8 cellular contexts compared by ENCODE assay signal in the genomic region with DNA sequence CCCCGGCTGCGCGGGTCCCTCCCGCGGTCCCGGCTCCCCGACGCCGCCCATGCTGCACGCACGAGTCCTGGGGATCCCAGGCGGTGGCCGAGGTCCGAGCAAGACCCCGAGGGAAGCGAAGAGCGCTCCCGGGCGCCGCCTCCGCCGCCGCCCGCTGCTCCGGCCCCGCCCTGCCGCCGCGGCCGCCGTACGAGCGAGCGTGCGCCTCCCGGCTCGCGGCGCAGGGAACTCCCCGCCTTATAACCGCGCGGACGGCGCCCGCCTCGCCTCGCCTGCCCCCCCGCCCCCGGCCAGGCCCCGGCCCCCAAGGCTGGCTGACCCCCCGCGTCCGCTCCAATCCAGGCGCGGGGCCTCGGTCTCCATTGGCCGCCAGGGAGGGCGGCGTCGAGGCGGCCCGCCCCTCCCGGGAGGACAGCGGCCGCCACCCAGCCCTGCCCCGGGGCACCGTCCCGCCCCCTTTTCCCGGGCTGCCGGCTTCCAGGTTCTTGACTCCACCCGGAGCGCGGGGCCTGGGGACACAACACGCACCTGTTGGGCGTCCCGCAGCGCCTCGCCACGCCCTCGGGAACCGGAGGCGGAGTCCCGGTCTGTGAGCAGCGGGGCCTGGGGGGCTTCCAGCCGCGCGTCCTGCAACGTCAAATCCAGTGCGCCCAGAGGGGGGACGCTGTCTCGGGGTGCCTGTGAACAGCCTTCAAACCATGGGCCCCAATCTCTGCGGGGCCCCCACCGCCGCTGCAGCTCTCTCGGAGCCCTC. TPM values are rescaled to one million over a fixed set of nuclear protein-coding genes. Genes with fewer than 3 reads are reported as not detected.
DNase-seq lines count a peak whose midpoint lies in the region; ATAC-seq and TF ChIP-seq lines count a peak whose summit lies in the region.

A gene with protein sequence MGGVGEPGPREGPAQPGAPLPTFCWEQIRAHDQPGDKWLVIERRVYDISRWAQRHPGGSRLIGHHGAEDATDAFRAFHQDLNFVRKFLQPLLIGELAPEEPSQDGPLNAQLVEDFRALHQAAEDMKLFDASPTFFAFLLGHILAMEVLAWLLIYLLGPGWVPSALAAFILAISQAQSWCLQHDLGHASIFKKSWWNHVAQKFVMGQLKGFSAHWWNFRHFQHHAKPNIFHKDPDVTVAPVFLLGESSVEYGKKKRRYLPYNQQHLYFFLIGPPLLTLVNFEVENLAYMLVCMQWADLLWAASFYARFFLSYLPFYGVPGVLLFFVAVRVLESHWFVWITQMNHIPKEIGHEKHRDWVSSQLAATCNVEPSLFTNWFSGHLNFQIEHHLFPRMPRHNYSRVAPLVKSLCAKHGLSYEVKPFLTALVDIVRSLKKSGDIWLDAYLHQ (minus strand): TSS at position 215 of the 754 bp plus-strand sequence. CDS start 164 bp downstream, at position 51.

- TF ChIP-seq EP300 in Ishikawa (IDR thresholded peaks at IDR 0.05; ENCODE audit: borderline replicate concordance) (no peak), neural cell (conservative IDR thresholded peaks at IDR 0.05; ENCODE audit: poor library complexity, severe bottlenecking) (no peak)

- H4K20me1 ChIP-seq in neural cell (ENCODE audit: insufficient read depth): no peaks in the 10 kb centered on the region

- TF ChIP-seq RAD21 in Ishikawa (IDR thresholded peaks at IDR 0.05; ENCODE audit: low read depth) (no peak), neural cell (conservative IDR thresholded peaks at IDR 0.05) (no peak)

- CTCF ChIA-PET in activated naive CD4-positive, alpha-beta T cell treated with anti-CD3 and anti-CD28 coated beads for 36 hours (lab: Charles Lee): interaction anchor here (1.3 to 1.4 kb wide), 2 partner anchors 10 to 217 kb away, joined by 3 to 4 read pairs; no protein-coding TSS in a partner anchor

- intact Hi-C loops in activated naive CD4-positive, alpha-beta T cell treated with anti-CD3 and anti-CD28 coated beads for 36 hours (cut with micrococcal nuclease): loop anchor here (1.0 to 2.0 kb wide), 4 partner anchors 20 to 99 kb away; a partner anchor contains a TSS

- no peaks in the 10 kb centered on the region for H3F3A ChIP-seq in neural cell (ENCODE audit: insufficient read depth, low read length, poor library complexity, severe bottlenecking)

- ATAC-seq in GM21423 (IDR thresholded peaks at IDR 0.05; ENCODE audit: unreplicated experiment): peak; percentile 60
- peak; percentile 48 for ATAC-seq in thoracic aorta (ENCODE audit: insufficient number of reproducible peaks, low FRiP score, low read depth)

- H3K27me3 ChIP-seq in SJCRH30: no peaks in the 10 kb centered on the region
- H3K27me3 ChIP-seq in neural cell (ENCODE audit: insufficient read depth, low read depth, low read length): peaks cover 10% of the 10 kb centered on the region
- no peaks in the 10 kb centered on the region for H3K27me3 ChIP-seq in thoracic aorta (replicated peaks; ENCODE audit: insufficient read depth)

- H3K4me1 ChIP-seq in SJCRH30 (peaks cover 17% of the 10 kb centered on the region), thoracic aorta (ENCODE audit: control insufficient read depth in 1 of 2, low read depth in 2 of 2) (peaks cover 31 to 42% of the 10 kb centered on the region in 2 donors)

- H3K4me3 ChIP-seq in SJCRH30 (peak within 1 kb of the TSS; percentile 78), neural cell (ENCODE audit: low read length) (peak within 1 kb of the TSS; percentile 93), thoracic aorta (peak within 1 kb of the TSS; percentile 86)

- no peaks in the 10 kb centered on the region for H3K36me3 Mint-ChIP-seq in activated naive CD4-positive, alpha-beta T cell treated with anti-CD3 and anti-CD28 coated beads for 36 hours (ENCODE audit: low read depth)

- peaks cover 10% of the 10 kb centered on the region for H3K4me1 Mint-ChIP-seq in activated naive CD4-positive, alpha-beta T cell treated with anti-CD3 and anti-CD28 coated beads for 36 hours (ENCODE audit: low read depth)

- H3K9me3 ChIP-seq in SJCRH30 (replicated peaks) (no peaks in the 10 kb centered on the region), neural cell (ENCODE audit: low read length) (no peaks in the 10 kb centered on the region), thoracic aorta (no peaks in the 10 kb centered on the region)

- H3K4me2 ChIP-seq in neural cell (ENCODE audit: low read length): peak within 1 kb of the TSS; percentile 5

- H3K36me3 ChIP-seq in SJCRH30: peaks cover 5% of the 10 kb centered on the region; the same call in 1 of the 2 replicates
- H3K36me3 ChIP-seq in neural cell (ENCODE audit: insufficient read depth, low read length): no peaks in the 10 kb centered on the region
- no peaks in the 10 kb centered on the region for H3K36me3 ChIP-seq in thoracic aorta

- H3K79me2 ChIP-seq in neural cell (replicated peaks; ENCODE audit: insufficient read depth, low read length): no peaks in the 10 kb centered on the region

- H3K4me3 Mint-ChIP-seq in activated naive CD4-positive, alpha-beta T cell treated with anti-CD3 and anti-CD28 coated beads for 36 hours: peak within 1 kb of the TSS; percentile 68

- peak; percentile 8 for TF ChIP-seq CTCF in neural cell (IDR thresholded peaks at IDR 0.05; ENCODE audit: poor library complexity, severe bottlenecking)
- TF ChIP-seq CTCF in thoracic aorta (IDR thresholded peaks at IDR 0.05): no peak

- no peaks in the 10 kb centered on the region for H3K9me2 ChIP-seq in neural cell (ENCODE audit: insufficient read depth, low read length)

- peak within 1 kb of the TSS; percentile 51 for H2AFZ ChIP-seq in neural cell (ENCODE audit: low read depth, low read length)

- peak; percentile 86 for DNase-seq in COR-L47 (lab: John Stamatoyannopoulos, UW)
- peak; percentile 90 to 91 for DNase-seq in SJCRH30
- DNase-seq in activated naive CD4-positive, alpha-beta T cell treated with anti-CD3 and anti-CD28 coated beads for 36 hours: peak; percentile 49
- peak; percentile 27 for DNase-seq in foreskin melanocyte
- DNase-seq in thoracic aorta (ENCODE audit: low spot score): peak; percentile 33

- H3K27me3 Mint-ChIP-seq in activated naive CD4-positive, alpha-beta T cell treated with anti-CD3 and anti-CD28 coated beads for 36 hours (ENCODE audit: low read depth): no peaks in the 10 kb centered on the region

- no peak within 1 kb of the TSS for H3K27ac Mint-ChIP-seq in activated naive CD4-positive, alpha-beta T cell treated with anti-CD3 and anti-CD28 coated beads for 36 hours

- H3K9ac ChIP-seq in neural cell (ENCODE audit: low read length): peak within 1 kb of the TSS; percentile 67

- no peaks in the 10 kb centered on the region for H3K9me3 Mint-ChIP-seq in activated naive CD4-positive, alpha-beta T cell treated with anti-CD3 and anti-CD28 coated beads for 36 hours

- peak within 1 kb of the TSS; percentile 71 for H3K27ac ChIP-seq in SJCRH30
- H3K27ac ChIP-seq in neural cell (ENCODE audit: low read length): no peak within 1 kb of the TSS
- H3K27ac ChIP-seq in thoracic aorta: peak within 1 kb of the TSS; percentile 91

TF ChIP-seq in Ishikawa, 13 proteins besides CTCF, POLR2A, EP300 and RAD21:
- TF ChIP-seq, protein P1, sequence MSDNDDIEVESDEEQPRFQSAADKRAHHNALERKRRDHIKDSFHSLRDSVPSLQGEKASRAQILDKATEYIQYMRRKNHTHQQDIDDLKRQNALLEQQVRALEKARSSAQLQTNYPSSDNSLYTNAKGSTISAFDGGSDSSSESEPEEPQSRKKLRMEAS (IDR thresholded peaks at IDR 0.05): peak; percentile 3; the same call in 1 of the 2 replicates
- TF ChIP-seq ZBTB7A (IDR thresholded peaks at IDR 0.05; ENCODE audit: low read depth) (peak; percentile 94), TAF1 (IDR thresholded peaks at IDR 0.05; ENCODE audit: low read depth) (no peak)

TF ChIP-seq in neural cell, 6 proteins besides CTCF, POLR2A, EP300 and RAD21:
- TF ChIP-seq TAF1 (IDR thresholded peaks at IDR 0.05; ENCODE audit: low read depth) (no peak), MXI1 (conservative IDR thresholded peaks at IDR 0.05; ENCODE audit: poor library complexity, severe bottlenecking) (peak; percentile 20), SMC3 (conservative IDR thresholded peaks at IDR 0.05; ENCODE audit: poor library complexity) (no peak)

RNA-seq across cellular contexts. Expression of the gene that starts here (rescaled TPM):
- total RNA-seq in SJCRH30 (2014; rRNA removed; shearing (Covaris generic)): 40.5 and 42.1 TPM in 2 replicates
- 1 to 10 TPM; 4.2 to 4.3 TPM for total RNA-seq in activated naive CD4-positive, alpha-beta T cell treated with anti-CD3 and anti-CD28 coated beads for 36 hours
- 35.4 and 45.7 TPM in 2 replicates for polyA plus RNA-seq in neural cell
- polyA minus RNA-seq in neural cell: 8.9 and 15.1 TPM in 2 replicates
- 100 to 1,000 TPM; 368 to 393 TPM for total RNA-seq in thoracic aorta

Comparison
In these comparisons a context has a peak if more than half of its experiments do, and no peak if none do; other contexts are left out.
1. DNase-seq: peak in every context shown above with its lines; median percentile 90 in SJCRH30; 86 in COR-L47; 49 in activated naive CD4-positive, alpha-beta T cell treated with anti-CD3 and anti-CD28 coated beads for 36 hours; 33 in thoracic aorta; 27 in foreskin melanocyte.